21 cellular contexts compared by ENCODE assay signal in genomic region chr21:42518626-42519025, GRCh38. TPM values are rescaled to one million over a fixed set of nuclear protein-coding genes. Genes with fewer than 3 reads are reported as not detected.
DNase-seq lines count a peak whose midpoint lies in the region; ATAC-seq and TF ChIP-seq lines count a peak whose summit lies in the region.
"Had no signal": no experiment of that assay in that cellular context is flagged by ENCODE, and none has a peak within 500 bp of the region (broad histone marks: within the 10 kb centered on the region; RNA-seq: fewer than 3 reads in every experiment).

No MANE protein-coding gene starts in this region.

- no peaks in the 10 kb centered on the region for H3K27me3 ChIP-seq in heart right ventricle
- H3K27me3 ChIP-seq in left lung = no peaks in the 10 kb centered on the region
- H3K27me3 ChIP-seq: MG63, SJSA1 had no signal

- BruUV-seq in MCF 10A (replicated peaks; lab: Mats Ljungman, UMichigan) = no TSS peak

- peaks cover 12% of the 10 kb centered on the region for H3K36me3 Mint-ChIP-seq in T-helper 17 cell (ENCODE audit: low read depth)
- no peaks in the 10 kb centered on the region for H3K36me3 Mint-ChIP-seq in MCF 10A (ENCODE audit: insufficient read depth, unreplicated experiment)
- no peaks in the 10 kb centered on the region for H3K36me3 Mint-ChIP-seq in neural crest cell (ENCODE audit: low read depth)
- H3K36me3 Mint-ChIP-seq in type B pancreatic cell = peaks cover 7% of the 10 kb centered on the region

- H3K27ac Mint-ChIP-seq in T-helper 17 cell = peak overlapping the region; percentile 41
- H3K27ac Mint-ChIP-seq in MCF 10A (ENCODE audit: low read depth, unreplicated experiment) = no peak overlapping the region
- no peak overlapping the region for H3K27ac Mint-ChIP-seq in neural crest cell (ENCODE audit: unreplicated experiment)
- H3K27ac Mint-ChIP-seq in type B pancreatic cell = peak overlapping the region; percentile 93

- H3K9me3 Mint-ChIP-seq in MCF 10A (ENCODE audit: unreplicated experiment) = no peaks in the 10 kb centered on the region
- no peaks in the 10 kb centered on the region for H3K9me3 Mint-ChIP-seq in neural crest cell
- H3K9me3 Mint-ChIP-seq in type B pancreatic cell = no peaks in the 10 kb centered on the region
- H3K9me3 Mint-ChIP-seq: CD14-positive monocyte, H9 had no signal

- 95 to 99% methylated on average over 7 of the region's 7 CpGs for WGBS in heart right ventricle, 2 donors

- intact Hi-C loops in MCF 10A (cut with micrococcal nuclease) = no loop called here
- intact Hi-C loops in heart right ventricle (cut with DNase I) = loop anchor here in 3 of 10 donors (10.0 kb wide), 3 partner anchors 56 to 456 kb away; partner anchors contain the start of gene PKNOX1 (in 1 of the 3)
- intact Hi-C loops in left lung (cut with DNase I) = no loop called here

- H3K27me3 Mint-ChIP-seq in T-helper 17 cell (no peaks in the 10 kb centered on the region), MCF 10A (ENCODE audit: insufficient read depth, unreplicated experiment) (no peaks in the 10 kb centered on the region), neural crest cell (ENCODE audit: low read depth) (peaks cover 22% of the 10 kb centered on the region), type B pancreatic cell (no peaks in the 10 kb centered on the region)

- H3K4me1 Mint-ChIP-seq in T-helper 17 cell = peaks cover 37% of the 10 kb centered on the region
- H3K4me1 Mint-ChIP-seq in MCF 10A (ENCODE audit: insufficient read depth, unreplicated experiment) = peaks cover 18% of the 10 kb centered on the region
- peaks cover 47% of the 10 kb centered on the region for H3K4me1 Mint-ChIP-seq in neural crest cell
- H3K4me1 Mint-ChIP-seq in type B pancreatic cell (ENCODE audit: unreplicated experiment) = peaks cover 46% of the 10 kb centered on the region

- H3K4me3 ChIP-seq in heart right ventricle (no peak overlapping the region), left lung (no peak overlapping the region)
- H3K4me3 ChIP-seq: MG63, SJSA1 had no signal

- ATAC-seq in T-helper 17 cell (no peak), heart right ventricle (no peak), left lung (no peak)

- peaks cover 0 to 60% (median 0%) of the 10 kb centered on the region in 9 donors for H3K36me3 ChIP-seq in heart right ventricle
- peaks cover 0 to 38% of the 10 kb centered on the region in 2 donors for H3K36me3 ChIP-seq in left lung
- H3K36me3 ChIP-seq: SJSA1 had no signal

- H3K4me3 Mint-ChIP-seq in T-helper 17 cell (no peak overlapping the region), MCF 10A (ENCODE audit: unreplicated experiment) (no peak overlapping the region), neural crest cell (peak overlapping the region; percentile 2), type B pancreatic cell (peak overlapping the region; percentile 32)
- H3K4me3 Mint-ChIP-seq: CD14-positive monocyte, H9 had no signal

- CTCF ChIA-PET in MCF 10A (lab: Yijun Ruan, JAX) = no interaction called here

- POLR2A ChIA-PET in MCF 10A (lab: Yijun Ruan, JAX) = no interaction called here

- H3K4me1 ChIP-seq in heart right ventricle (peaks cover 0 to 22% (median 15%) of the 10 kb centered on the region in 9 donors), left lung (peaks cover 4 to 25% of the 10 kb centered on the region in 2 donors)

- H3K27ac ChIP-seq in heart right ventricle (no peak overlapping the region), left lung (no peak overlapping the region)
- H3K27ac ChIP-seq: HL-60, SJSA1 had no signal

- no peaks in the 10 kb centered on the region for H3K9me3 ChIP-seq in T-helper 17 cell (ENCODE audit: control insufficient read depth, low read length, poor library complexity, severe bottlenecking)
- H3K9me3 ChIP-seq in heart right ventricle = no peaks in the 10 kb centered on the region
- no peaks in the 10 kb centered on the region for H3K9me3 ChIP-seq in left lung
- H3K9me3 ChIP-seq: MG63, SJSA1 had no signal

- TF ChIP-seq CTCF in MCF 10A (IDR thresholded peaks at IDR 0.05; ENCODE audit: unreplicated experiment) (no peak), neural crest cell (conservative IDR thresholded peaks at IDR 0.05) (no peak), type B pancreatic cell (conservative IDR thresholded peaks at IDR 0.05) (no peak), heart right ventricle (IDR thresholded peaks at IDR 0.05) (no peak), left lung (IDR thresholded peaks at IDR 0.05) (no peak), GM20000 (IDR thresholded peaks at IDR 0.05; ENCODE audit: extremely low read depth, missing control alignments) (no peak)

- DNase-seq in T-helper 17 cell (no peak), MCF 10A (ENCODE audit: unreplicated experiment) (peak; percentile 13), neural crest cell (ENCODE audit: low read depth, low spot score) (no peak), type B pancreatic cell (ENCODE audit: extremely low spot score, unreplicated experiment) (no peak), ecto neural progenitor cell (ENCODE audit: low spot score) (no peak), heart right ventricle (no peak), left lung (no peak), GM20000 (ENCODE audit: low spot score) (no peak)
- DNase-seq: AML-193, DND-41, H9, NCI-H1048, NCI-H1436, NCI-H1930, NCI-H345, NCI-H526 had no signal

RNA-seq across cellular contexts. Expression of gene SLC37A1, which starts 5.0 kb away (rescaled TPM):
- total RNA-seq in T-helper 17 cell (10 to 100 TPM; 21.0 to 24.0 TPM), MCF 10A (2022) (4.9 and 7.6 TPM in 2 replicates), neural crest cell (9.1 and 9.9 TPM in 2 replicates), type B pancreatic cell (ENCODE audit: low replicate concordance) (24.8 and 44.2 TPM in 2 replicates), heart right ventricle (10 to 100 TPM in 1 of 10 donors, 1 to 10 TPM in 9; 3.7 to 13.2 (median 5.7) TPM), left lung (10 to 100 TPM; 22.4 to 26.8 TPM)
- 1 to 10 TPM; 1.8 to 2.6 TPM for polyA plus RNA-seq in heart right ventricle

RNA-seq across cellular contexts. Expression of gene RSPH1, which starts 22.6 kb away (rescaled TPM):
- total RNA-seq in T-helper 17 cell (under 1 TPM in 1 of 2 donors, not detected in 1; 0.47 TPM), MCF 10A (2022) (0.51 and 0.52 TPM in 2 replicates), neural crest cell (0.65 and 1.0 TPM in 2 replicates), type B pancreatic cell (ENCODE audit: low replicate concordance) (2.1 and 5.2 TPM in 2 replicates), heart right ventricle (under 1 TPM in 2 of 10 donors, not detected in 8; 0.20 to 0.36 TPM), left lung (10 to 100 TPM in 1 of 2 donors, under 1 TPM in 1; 0.73 to 10.7 TPM)
- polyA plus RNA-seq in heart right ventricle = under 1 TPM in 1 of 2 donors, not detected in 1; 0.06 TPM
- total RNA-seq: HT1080, SJSA1 had no signal
- polyA plus RNA-seq: CD14-positive monocyte had no signal

Comparison
In these comparisons a context has a peak if more than half of its experiments do, and no peak if none do; other contexts are left out.
1. H3K27ac Mint-ChIP-seq: peak in T-helper 17 cell (single experiment) and type B pancreatic cell (single experiment); none in MCF 10A (single experiment) and neural crest cell (single experiment).
2. H3K4me3 Mint-ChIP-seq: peak in neural crest cell (single experiment) and type B pancreatic cell (single experiment); none in T-helper 17 cell (single experiment) and MCF 10A (single experiment).